In genomic region chr14:21097616-21098133, GRCh38 we compare ENCODE assay signal across 8 cellular contexts. TPM values are rescaled to one million over a fixed set of nuclear protein-coding genes. Genes with fewer than 3 reads are reported as not detected.
DNase-seq lines count a peak whose midpoint lies in the region; ATAC-seq and TF ChIP-seq lines count a peak whose summit lies in the region.

No MANE protein-coding gene starts in this region.

- H3K4me1 Mint-ChIP-seq in CD8-positive, alpha-beta T cell (ENCODE audit: low read depth): peaks cover 23% of the 10 kb centered on the region
- peaks cover 32% of the 10 kb centered on the region for H3K4me1 Mint-ChIP-seq in endothelial cell (ENCODE audit: unreplicated experiment)
- H3K4me1 Mint-ChIP-seq in neural crest cell: peaks cover 70% of the 10 kb centered on the region

- no peak overlapping the region for H3K4me3 ChIP-seq in CD8-positive, alpha-beta T cell (ENCODE audit: low read depth, low read length)

- no peaks in the 10 kb centered on the region for H3K36me3 ChIP-seq in CD8-positive, alpha-beta T cell (ENCODE audit: insufficient read depth, low read length)

- POLR2A ChIA-PET in CD8-positive, alpha-beta T cell (lab: Charles Lee): interaction anchor here (0.6 to 0.9 kb wide), 2 partner anchors 31 to 82 kb away, joined by 4 read pairs; no protein-coding TSS in a partner anchor

- peak overlapping the region; percentile 75 for H3K27ac Mint-ChIP-seq in CD8-positive, alpha-beta T cell
- H3K27ac Mint-ChIP-seq in endothelial cell (ENCODE audit: unreplicated experiment) (peak overlapping the region; percentile 84), neural crest cell (ENCODE audit: unreplicated experiment) (peak overlapping the region; percentile 99)

- H3K4me1 ChIP-seq in CD8-positive, alpha-beta T cell (ENCODE audit: insufficient read depth, low read length): peaks cover 21% of the 10 kb centered on the region

- peak overlapping the region; percentile 79 for H3K4me3 Mint-ChIP-seq in CD8-positive, alpha-beta T cell
- H3K4me3 Mint-ChIP-seq in endothelial cell (ENCODE audit: unreplicated experiment): peak overlapping the region; percentile 93
- peak overlapping the region; percentile 97 for H3K4me3 Mint-ChIP-seq in neural crest cell

- CTCF ChIA-PET in CD8-positive, alpha-beta T cell (lab: Charles Lee): interaction anchor here (1.5 to 7.3 kb wide), 4 partner anchors 8 to 80 kb away, joined by 4 to 252 read pairs (median 128); partner anchors contain the start of gene TMEM253

- intact Hi-C loops in CD8-positive, alpha-beta T cell (cut with DNase I, micrococcal nuclease): no loop called here

- no peaks in the 10 kb centered on the region for H3K27me3 Mint-ChIP-seq in CD8-positive, alpha-beta T cell (ENCODE audit: low read depth)
- H3K27me3 Mint-ChIP-seq in endothelial cell (ENCODE audit: unreplicated experiment): peaks cover 8% of the 10 kb centered on the region
- H3K27me3 Mint-ChIP-seq in neural crest cell (ENCODE audit: low read depth): peaks cover 16% of the 10 kb centered on the region

- H3K9me3 ChIP-seq in CD8-positive, alpha-beta T cell (ENCODE audit: low read length): no peaks in the 10 kb centered on the region

- ATAC-seq in CD8-positive, alpha-beta T cell: peak; percentile 35
- ATAC-seq in HG03469 (IDR thresholded peaks at IDR 0.05; ENCODE audit: unreplicated experiment): no peak

- H3K36me3 Mint-ChIP-seq in CD8-positive, alpha-beta T cell: peaks cover 3% of the 10 kb centered on the region
- H3K36me3 Mint-ChIP-seq in endothelial cell (ENCODE audit: low read depth, unreplicated experiment) (peaks cover 4% of the 10 kb centered on the region), neural crest cell (ENCODE audit: low read depth) (peaks cover 13% of the 10 kb centered on the region)

- no peak overlapping the region for H3K27ac ChIP-seq in CD8-positive, alpha-beta T cell (ENCODE audit: low read depth, low read length)

- DNase-seq in CD8-positive, alpha-beta T cell: peak in 1 of 7 experiments; percentile 30
- DNase-seq in NCI-H2171 treated with DMSO at 0.1 percent for 48 hours (lab: John Stamatoyannopoulos, UW): peak; percentile 74
- DNase-seq in endothelial cell (ENCODE audit: low spot score): no peak
- no peak for DNase-seq in neural crest cell (ENCODE audit: low read depth, low spot score)
- DNase-seq in activated CD4-positive, CD25-positive, alpha-beta regulatory T cell (lab: John Stamatoyannopoulos, UW): no peak
- DNase-seq in dedifferentiated amniotic fluid mesenchymal stem cell (ENCODE audit: extremely low spot score): no peak
- no peak for DNase-seq in pons (ENCODE audit: low spot score)

- no peaks in the 10 kb centered on the region for H3K9me3 Mint-ChIP-seq in CD8-positive, alpha-beta T cell
- no peaks in the 10 kb centered on the region for H3K9me3 Mint-ChIP-seq in endothelial cell (ENCODE audit: unreplicated experiment)
- H3K9me3 Mint-ChIP-seq in neural crest cell: no peaks in the 10 kb centered on the region

- no peak for TF ChIP-seq CTCF in CD8-positive, alpha-beta T cell (IDR thresholded peaks at IDR 0.05)
- TF ChIP-seq CTCF in endothelial cell (IDR thresholded peaks at IDR 0.05; ENCODE audit: unreplicated experiment): no peak
- no peak for TF ChIP-seq CTCF in neural crest cell (conservative IDR thresholded peaks at IDR 0.05)

- H3K27me3 ChIP-seq in CD8-positive, alpha-beta T cell (ENCODE audit: insufficient read depth, low read length): no peaks in the 10 kb centered on the region

RNA-seq across cellular contexts. Expression of gene ZNF219, which starts 0.8 kb away (rescaled TPM):
- total RNA-seq in CD8-positive, alpha-beta T cell: 1 to 10 TPM; 6.8 to 7.4 TPM
- 27.0 TPM for total RNA-seq in endothelial cell (ENCODE audit: unreplicated experiment)
- 141 and 143 TPM in 2 replicates for total RNA-seq in neural crest cell

RNA-seq across cellular contexts. Expression of gene TMEM253, which starts 3.2 kb away (rescaled TPM):
- not detected for total RNA-seq in CD8-positive, alpha-beta T cell
- total RNA-seq in endothelial cell (ENCODE audit: unreplicated experiment): 0.90 TPM
- 1.6 TPM in 2 replicates for total RNA-seq in neural crest cell

RNA-seq across cellular contexts. Expression of gene ARHGEF40, which starts 27.6 kb away (rescaled TPM):
- under 1 TPM; 0.76 to 0.92 TPM for total RNA-seq in CD8-positive, alpha-beta T cell
- total RNA-seq in endothelial cell (ENCODE audit: unreplicated experiment) (12.5 TPM), neural crest cell (72.7 and 73.8 TPM in 2 replicates)

RNA-seq across cellular contexts. Expression of gene RNASE8, which starts 40.1 kb away (rescaled TPM):
- total RNA-seq in CD8-positive, alpha-beta T cell: not detected
- total RNA-seq in endothelial cell (ENCODE audit: unreplicated experiment) (not detected), neural crest cell (not detected in 2 replicates)

RNA-seq across cellular contexts. Expression of gene RNASE7, which starts 55.5 kb away (rescaled TPM):
- total RNA-seq in CD8-positive, alpha-beta T cell: not detected
- total RNA-seq in endothelial cell (ENCODE audit: unreplicated experiment) (not detected), neural crest cell (not detected in 2 replicates)
